19 cellular contexts compared by ENCODE assay signal in the genomic region with DNA sequence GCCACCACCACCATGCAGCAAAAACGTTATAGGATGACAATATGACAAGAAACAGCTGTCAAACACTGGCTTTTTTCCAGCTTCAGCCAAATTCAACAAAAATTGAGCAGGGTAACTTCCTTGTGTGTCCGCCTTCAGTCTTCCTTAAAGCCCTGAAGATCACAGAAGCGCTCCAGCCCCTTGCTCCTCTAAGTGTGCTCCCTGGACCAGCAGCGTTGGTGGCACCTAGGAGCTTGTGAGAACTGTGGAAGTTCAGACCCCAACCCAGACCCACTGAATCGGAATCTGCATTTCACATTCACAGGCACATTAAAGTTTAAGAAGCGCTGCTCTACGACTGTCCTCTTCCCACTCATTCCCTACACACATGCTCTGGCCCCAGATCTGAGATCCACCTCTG.
"Had no signal": no experiment of that assay in that cellular context is flagged by ENCODE, and none has a peak within 500 bp of the region (broad histone marks: within the 10 kb centered on the region; RNA-seq: fewer than 3 reads in every experiment).

No MANE protein-coding gene starts in this region.

- H3K9ac ChIP-seq: neural progenitor cell, parathyroid adenoma had no signal

- H3K27me3 ChIP-seq: neural progenitor cell, right lobe of liver, stomach, testis, tibial artery had no signal

- H3K36me3 Mint-ChIP-seq: natural killer cell; neural progenitor cell; stimulated activated effector memory CD8-positive, alpha-beta T cell treated with anti-CD3 and anti-CD28 coated beads, Interleukin-12 subunit alpha, Interleukin-12 subunit beta, amount 100 ng/mL, for 72 hours; type B pancreatic cell had no signal

- H3K4me3 ChIP-seq: coronary artery, lower lobe of right lung, neural progenitor cell, right lobe of liver, stomach, testis, tibial artery had no signal

- H3K27me3 Mint-ChIP-seq: progenitor cell of endocrine pancreas, type B pancreatic cell had no signal

- H3K4me3 Mint-ChIP-seq: effector memory CD8-positive, alpha-beta T cell; natural killer cell; neural progenitor cell; stimulated activated effector memory CD8-positive, alpha-beta T cell treated with anti-CD3 and anti-CD28 coated beads, Interleukin-12 subunit alpha, Interleukin-12 subunit beta, amount 100 ng/mL, for 72 hours; type B pancreatic cell had no signal

- H3K27ac ChIP-seq: coronary artery, lower lobe of right lung, neural progenitor cell, parathyroid adenoma, right lobe of liver, stomach, testis had no signal

- H3K9me3 ChIP-seq: lower lobe of right lung, right lobe of liver, stomach, testis, tibial artery had no signal

- H3K36me3 ChIP-seq: lower lobe of right lung, neural progenitor cell, right lobe of liver, stomach, tibial artery had no signal

- H2AFZ ChIP-seq: neural progenitor cell, parathyroid adenoma had no signal

- H3K9me3 Mint-ChIP-seq: effector memory CD8-positive, alpha-beta T cell; natural killer cell; neural progenitor cell; stimulated activated effector memory CD8-positive, alpha-beta T cell treated with anti-CD3 and anti-CD28 coated beads, Interleukin-12 subunit alpha, Interleukin-12 subunit beta, amount 100 ng/mL, for 72 hours; type B pancreatic cell had no signal

- H3K27ac Mint-ChIP-seq: effector memory CD8-positive, alpha-beta T cell; natural killer cell; neural progenitor cell; progenitor cell of endocrine pancreas; stimulated activated effector memory CD8-positive, alpha-beta T cell treated with anti-CD3 and anti-CD28 coated beads, Interleukin-12 subunit alpha, Interleukin-12 subunit beta, amount 100 ng/mL, for 72 hours; type B pancreatic cell had no signal

- H3K4me2 ChIP-seq: neural progenitor cell had no signal

- H3K79me2 ChIP-seq: parathyroid adenoma had no signal

- FAIRE-seq: frontal cortex, keratinocyte had no signal

- H3K4me1 ChIP-seq: parathyroid adenoma had no signal

- DNase-seq: effector memory CD8-positive, alpha-beta T cell; left ventricle myocardium superior; lower lobe of right lung; natural killer cell; stimulated activated CD4-positive, alpha-beta T cell treated with anti-CD3 and anti-CD28 coated beads, Interleukin-2, amount 100 ng/mL, for 24 hours; stimulated activated CD4-positive, alpha-beta T cell treated with anti-CD3 and anti-CD28 coated beads, Interleukin-4, amount 100 ng/mL, for 24 hours; stimulated activated naive CD4-positive, alpha-beta T cell treated with Interleukin-2 at 50 U/mL for 16 hours; stomach; testis; tibial artery had no signal
